17 cellular contexts compared by ENCODE assay signal in the genomic region with DNA sequence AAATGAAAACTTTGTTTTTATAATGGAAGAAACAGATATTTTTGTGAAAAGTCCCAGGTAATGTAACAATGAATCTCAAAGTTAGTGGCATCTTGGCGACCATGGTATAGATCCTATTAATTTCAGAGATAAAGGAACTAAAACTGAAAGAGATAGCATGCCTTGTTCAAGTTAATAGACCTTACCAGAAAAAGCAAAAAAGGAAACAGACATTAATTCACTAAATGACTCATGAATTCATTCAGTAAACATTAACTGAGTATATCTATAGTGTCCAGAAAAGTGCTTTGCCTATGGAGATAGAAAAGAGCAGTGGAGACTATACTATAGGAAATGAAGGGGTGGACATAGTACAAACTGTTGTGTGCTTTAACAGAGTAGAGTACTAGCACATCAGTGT.
DNase-seq lines count a peak whose midpoint lies in the region; ATAC-seq and TF ChIP-seq lines count a peak whose summit lies in the region.
"Had no signal": no experiment of that assay in that cellular context is flagged by ENCODE, and none has a peak within 500 bp of the region (broad histone marks: within the 10 kb centered on the region; RNA-seq: fewer than 3 reads in every experiment).

No MANE protein-coding gene starts in this region.

- ATAC-seq in GM19452 (IDR thresholded peaks at IDR 0.05; ENCODE audit: unreplicated experiment) (peak; percentile 83), HG02798 (IDR thresholded peaks at IDR 0.05; ENCODE audit: poor library complexity, unreplicated experiment) (peak; percentile 63), HG03432 (IDR thresholded peaks at IDR 0.05; ENCODE audit: unreplicated experiment) (peak; percentile 83), mucosa of descending colon (no peak), gastroesophageal sphincter (no peak)
- ATAC-seq: effector memory CD8-positive, alpha-beta T cell; PC-3; WTC11 had no signal

- H3K36me3 Mint-ChIP-seq in H9 (ENCODE audit: insufficient read depth in 1 of 3, low read depth in 3 of 3), result peaks cover 0 to 4% (median 0%) of the 10 kb centered on the region in 3 experiments; a peak in 1 of 7 replicates
- H3K36me3 Mint-ChIP-seq: activated naive CD4-positive, alpha-beta T cell treated with anti-CD3 and anti-CD28 coated beads, Interleukin-2, amount 50 U/mL, for 24 hours; CD4-positive, alpha-beta memory T cell; memory B cell had no signal

- no peak overlapping the region for H3K4me2 ChIP-seq in OCI-LY7 (ENCODE audit: low read length)
- H3K4me2 ChIP-seq in H9 (ENCODE audit: insufficient read depth, insufficient read length, low read length), result no peak overlapping the region

- H3K4ac ChIP-seq in H9 (ENCODE audit: low read depth, low read length), result no peak overlapping the region

- H3K79me2 ChIP-seq in OCI-LY7 (ENCODE audit: insufficient read depth, low read depth, low read length) (no peaks in the 10 kb centered on the region), H9 (ENCODE audit: insufficient read depth, low read length) (no peaks in the 10 kb centered on the region)

- H2AFZ ChIP-seq in OCI-LY7 (ENCODE audit: low read length) (no peak overlapping the region), H9 (ENCODE audit: low read length) (no peak overlapping the region)

- no peaks in the 10 kb centered on the region for H3K36me3 ChIP-seq in OCI-LY7 (ENCODE audit: insufficient read depth, low read length)
- H3K36me3 ChIP-seq in mucosa of descending colon (ENCODE audit: low read depth), result no peaks in the 10 kb centered on the region
- no peaks in the 10 kb centered on the region for H3K36me3 ChIP-seq in gastroesophageal sphincter
- H3K36me3 ChIP-seq: breast epithelium had no signal

- CTCF ChIA-PET in OCI-LY7 (lab: Charles Lee; ENCODE audit: unreplicated experiment), result no interaction called here

- no peak overlapping the region for H3K18ac ChIP-seq in H9 (ENCODE audit: insufficient read length, low read depth, low read length)

- intact Hi-C loops in OCI-LY7 (cut with micrococcal nuclease; ENCODE audit: unreplicated experiment) (no loop called here), mucosa of descending colon (cut with DNase I, micrococcal nuclease) (no loop called here)

- no peak overlapping the region for H3K27ac ChIP-seq in OCI-LY7 (ENCODE audit: low read depth, low read length, poor library complexity, severe bottlenecking)
- H3K27ac ChIP-seq in H9 (ENCODE audit: insufficient read length, low read depth, low read length), result no peak overlapping the region
- H3K27ac ChIP-seq in gastroesophageal sphincter, result no peak overlapping the region
- H3K27ac ChIP-seq: breast epithelium, skin epidermis had no signal

- H3K9me3 ChIP-seq in OCI-LY7 (ENCODE audit: low read length) (no peaks in the 10 kb centered on the region), H9 (ENCODE audit: control insufficient read depth, low read depth, low read length) (no peaks in the 10 kb centered on the region), mucosa of descending colon (peaks cover 5% of the 10 kb centered on the region), gastroesophageal sphincter (no peaks in the 10 kb centered on the region)

- no peak overlapping the region for H3T11ph ChIP-seq in H9 (ENCODE audit: low read length)

- H3K23ac ChIP-seq in H9 (ENCODE audit: insufficient read length, low read depth, low read length), result no peak overlapping the region

- H3K27ac Mint-ChIP-seq in H9, result no peak overlapping the region
- H3K27ac Mint-ChIP-seq: activated naive CD4-positive, alpha-beta T cell treated with anti-CD3 and anti-CD28 coated beads, Interleukin-2, amount 50 U/mL, for 24 hours; CD4-positive, alpha-beta memory T cell; effector memory CD8-positive, alpha-beta T cell; memory B cell; WTC11 had no signal

- no peak overlapping the region for H4K91ac ChIP-seq in H9 (ENCODE audit: insufficient read length, low read depth, low read length)

- peak; percentile 30 for DNase-seq in GM12865 (ENCODE audit: low read depth)
- DNase-seq in OCI-LY7 (ENCODE audit: low spot score), result no peak
- DNase-seq in H9, result no peak
- DNase-seq in mucosa of descending colon, result no peak
- DNase-seq: CD4-positive, alpha-beta memory T cell; effector memory CD8-positive, alpha-beta T cell; NCI-H345; PC-3 had no signal

- no peak overlapping the region for H2BK12ac ChIP-seq in H9 (ENCODE audit: insufficient read length, low read depth, low read length)

- BruUV-seq in OCI-LY7 (replicated peaks; lab: Mats Ljungman, UMichigan), result no TSS peak

- no peak overlapping the region for H3K9ac ChIP-seq in H9 (ENCODE audit: extremely low read depth, insufficient read length, low read length)

- no peak overlapping the region for H3K4me3 Mint-ChIP-seq in H9
- H3K4me3 Mint-ChIP-seq: activated naive CD4-positive, alpha-beta T cell treated with anti-CD3 and anti-CD28 coated beads, Interleukin-2, amount 50 U/mL, for 24 hours; CD4-positive, alpha-beta memory T cell; effector memory CD8-positive, alpha-beta T cell; memory B cell; WTC11 had no signal

- H3K4me1 ChIP-seq in OCI-LY7 (ENCODE audit: insufficient read depth, low read length, poor library complexity, severe bottlenecking), result no peaks in the 10 kb centered on the region
- no peaks in the 10 kb centered on the region for H3K4me1 ChIP-seq in H9 (ENCODE audit: insufficient read depth, low read length)
- H3K4me1 ChIP-seq in mucosa of descending colon (ENCODE audit: low read depth), result no peaks in the 10 kb centered on the region
- no peaks in the 10 kb centered on the region for H3K4me1 ChIP-seq in gastroesophageal sphincter
- H3K4me1 ChIP-seq: breast epithelium had no signal

- no peak overlapping the region for H3K56ac ChIP-seq in H9 (ENCODE audit: insufficient read length, low read depth, low read length)

- TF ChIP-seq EP300 in gastroesophageal sphincter (IDR thresholded peaks at IDR 0.05), result no peak

- no peak overlapping the region for H2BK5ac ChIP-seq in H9 (ENCODE audit: insufficient read length, low read length)

- WGBS in H9 (ENCODE audit: extremely low coverage, insufficient read length, low lambda C conversion rate), result no CpG with 5 or more reads among the region's 1 CpG
- WGBS in gastroesophageal sphincter (ENCODE audit: low coverage in 1 of 2), 2 donors, result 54 to 80% methylated on average over 1 of the region's 1 CpG

- no peaks in the 10 kb centered on the region for H3K27me3 ChIP-seq in H9 (ENCODE audit: insufficient read depth, low read length)
- H3K27me3 ChIP-seq in gastroesophageal sphincter, result no peaks in the 10 kb centered on the region
- H3K27me3 ChIP-seq: breast epithelium had no signal

- TF ChIP-seq CTCF in GM12865 (IDR thresholded peaks at IDR 0.05; ENCODE audit: insufficient read depth, low read depth, low read length, missing control alignments), result no peak
- no peak for TF ChIP-seq CTCF in OCI-LY7 (conservative IDR thresholded peaks at IDR 0.05; ENCODE audit: low read length)
- TF ChIP-seq CTCF in H9 (conservative IDR thresholded peaks at IDR 0.05), result no peak
- TF ChIP-seq CTCF in mucosa of descending colon (IDR thresholded peaks at IDR 0.05), result no peak
- no peak for TF ChIP-seq CTCF in gastroesophageal sphincter (IDR thresholded peaks at IDR 0.05)

- no peak overlapping the region for H4K8ac ChIP-seq in H9 (replicated peaks; ENCODE audit: insufficient read length, low read depth, low read length)

- H2BK15ac ChIP-seq in H9 (ENCODE audit: low read depth, low read length), result no peak overlapping the region

- no peaks in the 10 kb centered on the region; the same call in 1 of the 2 replicates for H3K27me3 Mint-ChIP-seq in H9 (ENCODE audit: low read depth)
- H3K27me3 Mint-ChIP-seq: activated naive CD4-positive, alpha-beta T cell treated with anti-CD3 and anti-CD28 coated beads, Interleukin-2, amount 50 U/mL, for 24 hours; CD4-positive, alpha-beta memory T cell; effector memory CD8-positive, alpha-beta T cell; memory B cell had no signal

- POLR2A ChIA-PET in OCI-LY7 (lab: Charles Lee), result no interaction called here

- no peak overlapping the region for H3K4me3 ChIP-seq in GM12865 (ENCODE audit: low read depth, low read length)
- no peak overlapping the region for H3K4me3 ChIP-seq in OCI-LY7 (ENCODE audit: low read depth, low read length, poor library complexity, severe bottlenecking)
- H3K4me3 ChIP-seq in mucosa of descending colon, result no peak overlapping the region
- no peak overlapping the region for H3K4me3 ChIP-seq in gastroesophageal sphincter
- H3K4me3 ChIP-seq: breast epithelium, skin epidermis had no signal

- H4K20me1 ChIP-seq in OCI-LY7 (ENCODE audit: insufficient read depth, low read length) (no peaks in the 10 kb centered on the region), H9 (ENCODE audit: control insufficient read depth, insufficient read depth, insufficient read length) (no peaks in the 10 kb centered on the region)

- H3K14ac ChIP-seq in H9 (ENCODE audit: insufficient read depth, low read length), result no peak overlapping the region

- no peaks in the 10 kb centered on the region for H3K23me2 ChIP-seq in H9 (ENCODE audit: insufficient read length, low read depth, low read length, poor library complexity, severe bottlenecking)

- no peak overlapping the region for H2BK120ac ChIP-seq in H9 (ENCODE audit: low read depth, low read length, poor library complexity, severe bottlenecking)

- no peak overlapping the region for H2AK5ac ChIP-seq in H9 (ENCODE audit: insufficient read length, low read length)

- H3K4me1 Mint-ChIP-seq in H9, result no peaks in the 10 kb centered on the region
- H3K4me1 Mint-ChIP-seq: activated naive CD4-positive, alpha-beta T cell treated with anti-CD3 and anti-CD28 coated beads, Interleukin-2, amount 50 U/mL, for 24 hours; CD4-positive, alpha-beta memory T cell; memory B cell had no signal

- no peak overlapping the region for H2BK20ac ChIP-seq in H9 (ENCODE audit: low read depth, low read length, poor library complexity, severe bottlenecking)

- H3K9me2 ChIP-seq in OCI-LY7 (ENCODE audit: insufficient read depth, low read length), result no peaks in the 10 kb centered on the region

- no peak for TF ChIP-seq POLR2A in gastroesophageal sphincter (IDR thresholded peaks at IDR 0.05)

- peaks cover 2 to 3% of the 10 kb centered on the region in 2 experiments; a peak in 3 of 5 replicates for H3K9me3 Mint-ChIP-seq in H9
- H3K9me3 Mint-ChIP-seq: activated naive CD4-positive, alpha-beta T cell treated with anti-CD3 and anti-CD28 coated beads, Interleukin-2, amount 50 U/mL, for 24 hours had no signal

- H4K5ac ChIP-seq in H9 (ENCODE audit: insufficient read length, low read depth, low read length), result no peak overlapping the region

- H3K79me1 ChIP-seq in H9 (ENCODE audit: insufficient read depth, low read depth, low read length, poor library complexity, severe bottlenecking), result no peaks in the 10 kb centered on the region

Comparison
In these comparisons a context has a peak if more than half of its experiments do, and no peak if none do; other contexts are left out.
1. ATAC-seq: peak in GM19452 (single experiment), HG02798 (single experiment) and HG03432 (single experiment); none in mucosa of descending colon (single experiment) and gastroesophageal sphincter (single experiment).